30 cellular contexts compared by ENCODE assay signal in genomic region chr6:43623880-43624785, GRCh38. TPM values are rescaled to one million over a fixed set of nuclear protein-coding genes. Genes with fewer than 3 reads are reported as not detected.
DNase-seq lines count a peak whose midpoint lies in the region; ATAC-seq and TF ChIP-seq lines count a peak whose summit lies in the region.
"Had no signal": no experiment of that assay in that cellular context is flagged by ENCODE, and none has a peak within 500 bp of the region (broad histone marks: within the 10 kb centered on the region; RNA-seq: fewer than 3 reads in every experiment).

No MANE protein-coding gene starts in this region.

- POLR2A ChIA-PET in activated naive CD8-positive, alpha-beta T cell treated with anti-CD3 and anti-CD28 coated beads, Interleukin-2, amount 10 ng/mL, durations not matched to agents 7 days and 5 days (lab: Charles Lee) = no interaction called here
- POLR2A ChIA-PET in activated CD8-positive, alpha-beta T cell treated with anti-CD3 and anti-CD28 coated beads for 36 hours (lab: Charles Lee) = interaction anchor here (1.2 to 1.6 kb wide), 2 partner anchors 10 to 16 kb away, joined by 3 to 5 read pairs; no protein-coding TSS in a partner anchor

- peaks cover 10 to 34% (median 25%) of the 10 kb centered on the region in 6 donors for H3K4me1 ChIP-seq in spleen

- peak overlapping the region; percentile 99 for H3K27ac ChIP-seq in epithelial cell of prostate
- H3K27ac ChIP-seq in spleen = no peak overlapping the region
- H3K27ac ChIP-seq: body of pancreas, gastrocnemius medialis, hepatocyte, HL-60, left lung, psoas muscle, skin epidermis had no signal

- peaks cover 0 to 75% (median 62%) of the 10 kb centered on the region in 6 donors for H3K36me3 ChIP-seq in spleen

- no peak overlapping the region for H3K27ac Mint-ChIP-seq in activated naive CD8-positive, alpha-beta T cell treated with anti-CD3 and anti-CD28 coated beads, Interleukin-2, amount 10 ng/mL, durations not matched to agents 7 days and 5 days
- H3K27ac Mint-ChIP-seq in activated naive CD8-positive, alpha-beta T cell treated with anti-CD3 and anti-CD28 coated beads for 36 hours = no peak overlapping the region
- peak overlapping the region; percentile 35 for H3K27ac Mint-ChIP-seq in activated CD8-positive, alpha-beta T cell treated with anti-CD3 and anti-CD28 coated beads for 36 hours
- H3K27ac Mint-ChIP-seq: activated naive CD8-positive, alpha-beta T cell treated with anti-CD3 and anti-CD28 coated beads, Interleukin-2, amount 50 U/mL, for 24 hours had no signal

- H3K4me1 Mint-ChIP-seq in activated naive CD8-positive, alpha-beta T cell treated with anti-CD3 and anti-CD28 coated beads, Interleukin-2, amount 10 ng/mL, durations not matched to agents 7 days and 5 days = peaks cover 27% of the 10 kb centered on the region
- H3K4me1 Mint-ChIP-seq in activated naive CD8-positive, alpha-beta T cell treated with anti-CD3 and anti-CD28 coated beads for 36 hours = peaks cover 25% of the 10 kb centered on the region
- H3K4me1 Mint-ChIP-seq in activated CD8-positive, alpha-beta T cell treated with anti-CD3 and anti-CD28 coated beads for 36 hours (ENCODE audit: low read depth) = peaks cover 18% of the 10 kb centered on the region

- no peaks in the 10 kb centered on the region for H3K9me3 Mint-ChIP-seq in activated naive CD8-positive, alpha-beta T cell treated with anti-CD3 and anti-CD28 coated beads, Interleukin-2, amount 10 ng/mL, durations not matched to agents 7 days and 5 days
- no peaks in the 10 kb centered on the region for H3K9me3 Mint-ChIP-seq in activated naive CD8-positive, alpha-beta T cell treated with anti-CD3 and anti-CD28 coated beads for 36 hours
- H3K9me3 Mint-ChIP-seq in activated CD8-positive, alpha-beta T cell treated with anti-CD3 and anti-CD28 coated beads for 36 hours = no peaks in the 10 kb centered on the region
- H3K9me3 Mint-ChIP-seq: activated naive CD8-positive, alpha-beta T cell treated with anti-CD3 and anti-CD28 coated beads, Interleukin-2, amount 50 U/mL, for 24 hours; immature natural killer cell had no signal

- intact Hi-C loops in activated CD8-positive, alpha-beta T cell treated with anti-CD3 and anti-CD28 coated beads for 36 hours (cut with micrococcal nuclease) = no loop called here
- intact Hi-C loops in spleen (cut with DNase I; ENCODE audit: low total_unique reads) = no loop called here

- H3K4me3 Mint-ChIP-seq in activated naive CD8-positive, alpha-beta T cell treated with anti-CD3 and anti-CD28 coated beads, Interleukin-2, amount 10 ng/mL, durations not matched to agents 7 days and 5 days = no peak overlapping the region
- H3K4me3 Mint-ChIP-seq in activated naive CD8-positive, alpha-beta T cell treated with anti-CD3 and anti-CD28 coated beads for 36 hours = no peak overlapping the region
- no peak overlapping the region for H3K4me3 Mint-ChIP-seq in activated CD8-positive, alpha-beta T cell treated with anti-CD3 and anti-CD28 coated beads for 36 hours
- H3K4me3 Mint-ChIP-seq: activated naive CD8-positive, alpha-beta T cell treated with anti-CD3 and anti-CD28 coated beads, Interleukin-2, amount 50 U/mL, for 24 hours; immature natural killer cell had no signal

- H3K4me3 ChIP-seq in spleen = no peak overlapping the region
- H3K4me3 ChIP-seq: body of pancreas, gastrocnemius medialis, hepatocyte, left lung, psoas muscle, skin epidermis had no signal

- peak; percentile 23 for DNase-seq in activated naive CD8-positive, alpha-beta T cell treated with anti-CD3 and anti-CD28 coated beads, Interleukin-2, amount 10 ng/mL, durations not matched to agents 7 days and 5 days
- DNase-seq in activated naive CD8-positive, alpha-beta T cell treated with anti-CD3 and anti-CD28 coated beads for 36 hours = no peak
- no peak for DNase-seq in activated CD8-positive, alpha-beta T cell treated with anti-CD3 and anti-CD28 coated beads for 36 hours
- DNase-seq in epithelial cell of prostate (ENCODE audit: low read depth, low spot score) (no peak), spleen (peak; percentile 47), NCI-H1930 (lab: John Stamatoyannopoulos, UW) (no peak), mucosa of gallbladder (ENCODE audit: low spot score) (no peak)
- DNase-seq: activated CD4-positive, CD25-positive, alpha-beta regulatory T cell treated with anti-CD3 and anti-CD28 coated beads, Interleukin-2, amount 50 U/mL, for 72 hours; activated naive CD8-positive, alpha-beta T cell treated with anti-CD3 and anti-CD28 coated beads, Interleukin-2, amount 50 U/mL, for 24 hours; BE2C; body of pancreas; COR-L47; DMS79 treated with DMSO at 0.1 percent for 48 hours; gastrocnemius medialis; H7; immature natural killer cell; left lung; midbrain; NCI-H1092; NCI-H187; NCI-H526; SHP77 treated with DMSO at 0.1 percent for 48 hours; stimulated activated CD4-positive, alpha-beta T cell treated with anti-CD3 and anti-CD28 coated beads, Interleukin-1b, Interleukin-23, amount 100 ng/mL, for 48 hours had no signal

- no peaks in the 10 kb centered on the region for H3K27me3 ChIP-seq in spleen (replicated peaks in 1 of 7)
- H3K27me3 ChIP-seq: BE2C, body of pancreas, gastrocnemius medialis, hepatocyte, left lung had no signal

- 91 to 97% (median 95%) methylated on average over 8 to 12 of the region's 12 CpGs for WGBS in spleen, 5 donors

- no peaks in the 10 kb centered on the region for H3K9me3 ChIP-seq in spleen
- H3K9me3 ChIP-seq: BE2C, body of pancreas, gastrocnemius medialis, left lung, psoas muscle had no signal

- H3K36me3 Mint-ChIP-seq in activated naive CD8-positive, alpha-beta T cell treated with anti-CD3 and anti-CD28 coated beads, Interleukin-2, amount 10 ng/mL, durations not matched to agents 7 days and 5 days = peaks cover 43% of the 10 kb centered on the region
- H3K36me3 Mint-ChIP-seq in activated naive CD8-positive, alpha-beta T cell treated with anti-CD3 and anti-CD28 coated beads for 36 hours = peaks cover 24% of the 10 kb centered on the region
- H3K36me3 Mint-ChIP-seq in activated CD8-positive, alpha-beta T cell treated with anti-CD3 and anti-CD28 coated beads for 36 hours (ENCODE audit: low read depth) = peaks cover 45% of the 10 kb centered on the region

- H3K27me3 Mint-ChIP-seq in activated naive CD8-positive, alpha-beta T cell treated with anti-CD3 and anti-CD28 coated beads, Interleukin-2, amount 10 ng/mL, durations not matched to agents 7 days and 5 days = no peaks in the 10 kb centered on the region
- no peaks in the 10 kb centered on the region for H3K27me3 Mint-ChIP-seq in activated naive CD8-positive, alpha-beta T cell treated with anti-CD3 and anti-CD28 coated beads for 36 hours
- H3K27me3 Mint-ChIP-seq in activated CD8-positive, alpha-beta T cell treated with anti-CD3 and anti-CD28 coated beads for 36 hours = no peaks in the 10 kb centered on the region
- H3K27me3 Mint-ChIP-seq: activated naive CD8-positive, alpha-beta T cell treated with anti-CD3 and anti-CD28 coated beads, Interleukin-2, amount 50 U/mL, for 24 hours had no signal

- no peak for TF ChIP-seq POLR2A in spleen (IDR thresholded peaks at IDR 0.05)

- CTCF ChIA-PET in activated CD8-positive, alpha-beta T cell treated with anti-CD3 and anti-CD28 coated beads for 36 hours (lab: Charles Lee) = no interaction called here

- no peak for ATAC-seq in activated naive CD8-positive, alpha-beta T cell treated with anti-CD3 and anti-CD28 coated beads, Interleukin-2, amount 10 ng/mL, durations not matched to agents 7 days and 5 days (ENCODE audit: low read depth)
- ATAC-seq in activated CD8-positive, alpha-beta T cell treated with anti-CD3 and anti-CD28 coated beads for 36 hours = no peak
- no peak for ATAC-seq in HG03095 (IDR thresholded peaks at IDR 0.05; ENCODE audit: unreplicated experiment)
- ATAC-seq: activated naive CD8-positive, alpha-beta T cell treated with anti-CD3 and anti-CD28 coated beads, Interleukin-2, amount 50 U/mL, for 24 hours; body of pancreas; gastrocnemius medialis; left lung; psoas muscle had no signal

- TF ChIP-seq CTCF in activated CD8-positive, alpha-beta T cell treated with anti-CD3 and anti-CD28 coated beads for 36 hours (IDR thresholded peaks at IDR 0.05) = no peak
- TF ChIP-seq CTCF in spleen (IDR thresholded peaks at IDR 0.05 in 8 of 11, conservative IDR thresholded peaks at IDR 0.05 in 3 of 11) = no peak

RNA-seq across cellular contexts. Expression of gene GTPBP2, which starts 4.9 kb away (rescaled TPM):
- 100 to 1,000 TPM; 107 to 115 TPM for total RNA-seq in activated naive CD8-positive, alpha-beta T cell treated with anti-CD3 and anti-CD28 coated beads, Interleukin-2, amount 10 ng/mL, durations not matched to agents 7 days and 5 days
- 10 to 100 TPM; 49.2 to 52.1 TPM for total RNA-seq in activated naive CD8-positive, alpha-beta T cell treated with anti-CD3 and anti-CD28 coated beads for 36 hours
- total RNA-seq in activated CD8-positive, alpha-beta T cell treated with anti-CD3 and anti-CD28 coated beads for 36 hours = 10 to 100 TPM; 46.2 to 55.3 TPM
- total RNA-seq in spleen (100 to 1,000 TPM in 1 of 7 donors, 10 to 100 TPM in 6; 56.8 to 100 (median 72.0) TPM), mucosa of gallbladder (74.2 TPM)
- 10 to 100 TPM; 29.6 to 52.3 (median 43.9) TPM for polyA plus RNA-seq in spleen

RNA-seq across cellular contexts. Expression of gene MAD2L1BP, which starts 11.5 kb away (rescaled TPM):
- total RNA-seq in activated naive CD8-positive, alpha-beta T cell treated with anti-CD3 and anti-CD28 coated beads, Interleukin-2, amount 10 ng/mL, durations not matched to agents 7 days and 5 days = 10 to 100 TPM; 39.7 to 40.2 TPM
- 10 to 100 TPM; 29.9 to 30.1 TPM for total RNA-seq in activated naive CD8-positive, alpha-beta T cell treated with anti-CD3 and anti-CD28 coated beads for 36 hours
- 10 to 100 TPM; 29.0 to 31.7 TPM for total RNA-seq in activated CD8-positive, alpha-beta T cell treated with anti-CD3 and anti-CD28 coated beads for 36 hours
- total RNA-seq in spleen = 10 to 100 TPM; 18.9 to 33.4 (median 22.2) TPM
- polyA plus RNA-seq in spleen = 10 to 100 TPM; 19.0 to 23.2 (median 19.8) TPM
- 21.1 TPM for total RNA-seq in mucosa of gallbladder

RNA-seq across cellular contexts. Expression of gene RSPH9, which starts 20.7 kb away (rescaled TPM):
- total RNA-seq in activated naive CD8-positive, alpha-beta T cell treated with anti-CD3 and anti-CD28 coated beads, Interleukin-2, amount 10 ng/mL, durations not matched to agents 7 days and 5 days = not detected
- total RNA-seq in activated naive CD8-positive, alpha-beta T cell treated with anti-CD3 and anti-CD28 coated beads for 36 hours = not detected
- under 1 TPM in 1 of 2 experiments, not detected in 1; 0.11 TPM for total RNA-seq in activated CD8-positive, alpha-beta T cell treated with anti-CD3 and anti-CD28 coated beads for 36 hours
- total RNA-seq in spleen (under 1 TPM in 4 of 7 donors, not detected in 3; 0.18 to 0.63 (median 0.26) TPM), mucosa of gallbladder (0.58 TPM)
- polyA plus RNA-seq in spleen = under 1 TPM; 0.17 to 0.35 (median 0.20) TPM
- total RNA-seq: activated CD8-positive, alpha-beta memory T cell treated with anti-CD3 and anti-CD28 coated beads for 36 hours; body of pancreas; LHCN-M2 had no signal

RNA-seq across cellular contexts. Expression of gene POLH, which starts 48.1 kb away (rescaled TPM):
- 10 to 100 TPM; 57.3 to 62.0 TPM for total RNA-seq in activated naive CD8-positive, alpha-beta T cell treated with anti-CD3 and anti-CD28 coated beads, Interleukin-2, amount 10 ng/mL, durations not matched to agents 7 days and 5 days
- 10 to 100 TPM; 23.4 to 30.1 TPM for total RNA-seq in activated naive CD8-positive, alpha-beta T cell treated with anti-CD3 and anti-CD28 coated beads for 36 hours
- 10 to 100 TPM; 37.9 to 42.1 TPM for total RNA-seq in activated CD8-positive, alpha-beta T cell treated with anti-CD3 and anti-CD28 coated beads for 36 hours
- total RNA-seq in spleen (10 to 100 TPM; 10.5 to 23.0 (median 12.9) TPM), mucosa of gallbladder (12.9 TPM)
- 1 to 10 TPM; 4.1 to 5.2 (median 4.4) TPM for polyA plus RNA-seq in spleen

RNA-seq across cellular contexts. Expression of gene XPO5, which starts 48.3 kb away (rescaled TPM):
- total RNA-seq in activated naive CD8-positive, alpha-beta T cell treated with anti-CD3 and anti-CD28 coated beads, Interleukin-2, amount 10 ng/mL, durations not matched to agents 7 days and 5 days = 10 to 100 TPM; 46.1 to 47.0 TPM
- total RNA-seq in activated naive CD8-positive, alpha-beta T cell treated with anti-CD3 and anti-CD28 coated beads for 36 hours = 100 to 1,000 TPM; 119 to 121 TPM
- total RNA-seq in activated CD8-positive, alpha-beta T cell treated with anti-CD3 and anti-CD28 coated beads for 36 hours = 10 to 100 TPM; 92.3 to 92.6 TPM
- total RNA-seq in spleen = 10 to 100 TPM; 20.4 to 33.1 (median 24.8) TPM
- 1 to 10 TPM; 7.1 to 9.4 (median 8.2) TPM for polyA plus RNA-seq in spleen
- 31.6 TPM for total RNA-seq in mucosa of gallbladder

Comparison
In these comparisons a context has a peak if more than half of its experiments do, and no peak if none do; other contexts are left out.
1. DNase-seq: peak in activated naive CD8-positive, alpha-beta T cell treated with anti-CD3 and anti-CD28 coated beads, Interleukin-2, amount 10 ng/mL, durations not matched to agents 7 days and 5 days (single experiment) and spleen (single experiment); none in activated naive CD8-positive, alpha-beta T cell treated with anti-CD3 and anti-CD28 coated beads for 36 hours (single experiment), activated CD8-positive, alpha-beta T cell treated with anti-CD3 and anti-CD28 coated beads for 36 hours (single experiment), epithelial cell of prostate (single experiment), NCI-H1930 (0 of 2) and mucosa of gallbladder (single experiment).